ENCODE assay signal across 29 cellular contexts in the genomic region with DNA sequence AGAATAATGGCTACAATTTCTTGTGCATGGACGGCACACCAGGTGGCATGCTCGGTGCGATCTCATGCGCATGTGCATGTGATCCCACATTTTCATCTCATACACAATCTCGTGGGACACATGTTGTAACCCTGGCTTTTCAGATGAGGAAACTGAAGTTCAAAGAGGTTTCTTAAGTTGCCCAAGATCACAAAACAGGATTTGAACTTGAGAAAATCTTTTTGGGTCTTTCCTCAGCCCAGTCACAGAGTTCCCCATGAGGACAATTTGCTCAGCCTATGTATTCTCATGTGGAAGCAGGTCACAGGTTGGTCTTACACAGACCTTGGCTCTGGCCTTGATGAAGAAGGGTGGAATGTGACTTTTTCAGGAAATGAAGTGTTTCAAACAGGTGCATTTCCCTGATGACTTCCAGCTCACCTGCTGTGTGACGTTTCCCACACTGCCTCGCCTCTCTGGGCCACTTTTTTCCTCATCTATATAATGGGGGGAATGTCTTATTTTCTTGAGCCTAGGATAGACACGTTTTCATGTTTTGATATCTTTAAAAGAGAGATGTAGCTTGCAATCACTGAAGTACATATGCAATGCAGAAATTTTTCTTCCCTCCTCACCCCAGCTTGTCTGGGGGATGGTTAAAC. TPM values are rescaled to one million over a fixed set of nuclear protein-coding genes. Genes with fewer than 3 reads are reported as not detected.
A peak's percentile ranks its signal among the peaks of the same experiment; 100 is the strongest.
DNase-seq lines count a peak whose midpoint lies in the region; ATAC-seq and TF ChIP-seq lines count a peak whose summit lies in the region.
"Had no signal": no experiment of that assay in that cellular context is flagged by ENCODE, and none has a peak within 500 bp of the region (broad histone marks: within the 10 kb centered on the region; RNA-seq: fewer than 3 reads in every experiment).

No MANE protein-coding gene starts in this region.

- H3K9ac ChIP-seq in liver (ENCODE audit: low read depth in 1 of 2, low read length in 2 of 2) = no peak overlapping the region
- H3K9ac ChIP-seq: parathyroid adenoma had no signal

- TF ChIP-seq EP300 in gastroesophageal sphincter (IDR thresholded peaks at IDR 0.05) = no peak

- DNase-seq in activated CD4-positive, alpha-beta T cell treated with anti-CD3 and anti-CD28 coated beads for 48 hours = peak; percentile 0
- no peak for DNase-seq in activated CD4-positive, alpha-beta T cell treated with anti-CD3 and anti-CD28 coated beads, Interleukin-2, amount 10 ng/mL, durations not matched to agents 7 days and 5 days
- DNase-seq in Peyer's patch (peak in 2 of 3 donors; percentile 8 to 22), ureter (ENCODE audit: low spot score) (peak; percentile 26), NCI-H526 treated with DMSO at 0.1 percent for 48 hours (lab: John Stamatoyannopoulos, UW) (no peak), NCI-H2171 treated with DMSO at 0.1 percent for 48 hours (lab: John Stamatoyannopoulos, UW) (no peak)
- DNase-seq: activated CD4-positive, alpha-beta T cell treated with anti-CD3 and anti-CD28 coated beads for 1 hour; activated T-cell treated with anti-CD3 and anti-CD28 coated beads, Interleukin-2, amount 50 U/mL, for 72 hours; AML-193; cortex of kidney; GF-D8; NCI-H1930; NCI-H748 treated with DMSO at 0.1 percent for 48 hours; nephron progenitor cell; right cardiac atrium; stimulated activated naive CD4-positive, alpha-beta T cell treated with Interleukin-2 at 50 U/mL for 16 hours had no signal

- H3K27me3 Mint-ChIP-seq in activated CD4-positive, alpha-beta T cell treated with anti-CD3 and anti-CD28 coated beads, Interleukin-2, amount 10 ng/mL, durations not matched to agents 7 days and 5 days = no peaks in the 10 kb centered on the region
- H3K27me3 Mint-ChIP-seq: activated naive CD4-positive, alpha-beta T cell treated with anti-CD3 and anti-CD28 coated beads, Interleukin-2, amount 50 U/mL, for 24 hours had no signal

- no peaks in the 10 kb centered on the region for H3K36me3 ChIP-seq in Peyer's patch
- peaks cover 0 to 2% (median 0%) of the 10 kb centered on the region in 4 donors for H3K36me3 ChIP-seq in liver (ENCODE audit: control insufficient read depth in 4 of 4, insufficient read depth in 3 of 4, low read depth in 1 of 4, low read length in 3 of 4)
- H3K36me3 ChIP-seq in gastroesophageal sphincter = no peaks in the 10 kb centered on the region
- H3K36me3 ChIP-seq: thyroid gland had no signal

- CTCF ChIA-PET in activated CD4-positive, alpha-beta T cell treated with anti-CD3 and anti-CD28 coated beads, Interleukin-2, amount 10 ng/mL, durations not matched to agents 7 days and 5 days (lab: Charles Lee) = no interaction called here

- H3K27ac ChIP-seq in Peyer's patch (no peak overlapping the region), liver (ENCODE audit: low read depth in 1 of 2, low read length in 2 of 2) (peak overlapping the region; percentile 86 to 95), gastroesophageal sphincter (no peak overlapping the region)
- H3K27ac ChIP-seq: parathyroid adenoma, thyroid gland had no signal

- H3K27ac Mint-ChIP-seq in activated CD4-positive, alpha-beta T cell treated with anti-CD3 and anti-CD28 coated beads, Interleukin-2, amount 10 ng/mL, durations not matched to agents 7 days and 5 days = no peak overlapping the region
- H3K27ac Mint-ChIP-seq: activated naive CD4-positive, alpha-beta T cell treated with anti-CD3 and anti-CD28 coated beads, Interleukin-2, amount 50 U/mL, for 24 hours; activated T-cell treated with anti-CD3 and anti-CD28 coated beads, Interleukin-2, amount 50 U/mL, for 72 hours; nephron progenitor cell had no signal

- no peak for TF ChIP-seq RAD21 in liver (IDR thresholded peaks at IDR 0.05)

- no peak for TF ChIP-seq CTCF in Peyer's patch (IDR thresholded peaks at IDR 0.05)
- TF ChIP-seq CTCF in liver (IDR thresholded peaks at IDR 0.05; ENCODE audit: low read depth, low read length, missing input control) = no peak
- no peak for TF ChIP-seq CTCF in gastroesophageal sphincter (IDR thresholded peaks at IDR 0.05)

- 76% methylated on average over 8 of the region's 8 CpGs for WGBS in liver
- WGBS in gastroesophageal sphincter (ENCODE audit: low coverage in 1 of 2), 2 donors = 89 to 96% methylated on average over 4 to 8 of the region's 8 CpGs

- H3K4me3 Mint-ChIP-seq in activated CD4-positive, alpha-beta T cell treated with anti-CD3 and anti-CD28 coated beads, Interleukin-2, amount 10 ng/mL, durations not matched to agents 7 days and 5 days = no peak overlapping the region
- H3K4me3 Mint-ChIP-seq: activated naive CD4-positive, alpha-beta T cell treated with anti-CD3 and anti-CD28 coated beads, Interleukin-2, amount 50 U/mL, for 24 hours; activated T-cell treated with anti-CD3 and anti-CD28 coated beads, Interleukin-2, amount 50 U/mL, for 72 hours; nephron progenitor cell had no signal

- POLR2A ChIA-PET in activated CD4-positive, alpha-beta T cell treated with anti-CD3 and anti-CD28 coated beads, Interleukin-2, amount 10 ng/mL, durations not matched to agents 7 days and 5 days (lab: Charles Lee) = no interaction called here

- H3K4me3 ChIP-seq in Peyer's patch (no peak overlapping the region), liver (ENCODE audit: low read depth in 1 of 3, low read length in 3 of 3) (peak overlapping the region; percentile 9 to 37 (median 13)), gastroesophageal sphincter (no peak overlapping the region)
- H3K4me3 ChIP-seq: mucosa of descending colon, thyroid gland had no signal

- H3K4me1 ChIP-seq in Peyer's patch (no peaks in the 10 kb centered on the region), liver (ENCODE audit: control insufficient read depth in 4 of 4, insufficient read depth in 4 of 4, low read length in 3 of 4) (peaks cover 14 to 45% (median 27%) of the 10 kb centered on the region in 4 donors), gastroesophageal sphincter (no peaks in the 10 kb centered on the region)
- H3K4me1 ChIP-seq: parathyroid adenoma had no signal

- no peak for TF ChIP-seq POLR2A in Peyer's patch (IDR thresholded peaks at IDR 0.05)
- TF ChIP-seq POLR2A in gastroesophageal sphincter (IDR thresholded peaks at IDR 0.05) = no peak

- no peaks in the 10 kb centered on the region for H3K9me3 Mint-ChIP-seq in activated CD4-positive, alpha-beta T cell treated with anti-CD3 and anti-CD28 coated beads, Interleukin-2, amount 10 ng/mL, durations not matched to agents 7 days and 5 days
- H3K9me3 Mint-ChIP-seq: activated naive CD4-positive, alpha-beta T cell treated with anti-CD3 and anti-CD28 coated beads, Interleukin-2, amount 50 U/mL, for 24 hours; activated T-cell treated with anti-CD3 and anti-CD28 coated beads, Interleukin-2, amount 50 U/mL, for 72 hours; nephron progenitor cell had no signal

- H3K9me3 ChIP-seq in Peyer's patch (no peaks in the 10 kb centered on the region), liver (ENCODE audit: control insufficient read depth in 4 of 4, low read length in 3 of 4) (no peaks in the 10 kb centered on the region), gastroesophageal sphincter (peaks cover 0 to 7% (median 0%) of the 10 kb centered on the region in 3 donors)
- H3K9me3 ChIP-seq: mucosa of descending colon, thyroid gland had no signal

- H3K27me3 ChIP-seq in Peyer's patch = no peaks in the 10 kb centered on the region
- H3K27me3 ChIP-seq in liver (ENCODE audit: control insufficient read depth in 4 of 4, insufficient read depth in 4 of 4, low read length in 3 of 4) = no peaks in the 10 kb centered on the region
- peaks cover 13% of the 10 kb centered on the region for H3K27me3 ChIP-seq in gastroesophageal sphincter
- H3K27me3 ChIP-seq: thyroid gland had no signal

- no peaks in the 10 kb centered on the region for H3K36me3 Mint-ChIP-seq in activated CD4-positive, alpha-beta T cell treated with anti-CD3 and anti-CD28 coated beads, Interleukin-2, amount 10 ng/mL, durations not matched to agents 7 days and 5 days (ENCODE audit: low read depth)
- H3K36me3 Mint-ChIP-seq: activated naive CD4-positive, alpha-beta T cell treated with anti-CD3 and anti-CD28 coated beads, Interleukin-2, amount 50 U/mL, for 24 hours had no signal

- peaks cover 5% of the 10 kb centered on the region for H3K4me1 Mint-ChIP-seq in activated CD4-positive, alpha-beta T cell treated with anti-CD3 and anti-CD28 coated beads, Interleukin-2, amount 10 ng/mL, durations not matched to agents 7 days and 5 days
- H3K4me1 Mint-ChIP-seq: activated naive CD4-positive, alpha-beta T cell treated with anti-CD3 and anti-CD28 coated beads, Interleukin-2, amount 50 U/mL, for 24 hours had no signal

- no peak for ATAC-seq in gastroesophageal sphincter
- ATAC-seq: activated T-cell treated with anti-CD3 and anti-CD28 coated beads, Interleukin-2, amount 50 U/mL, for 72 hours; mucosa of descending colon; right cardiac atrium; Right ventricle myocardium inferior had no signal

TF ChIP-seq in liver, 16 proteins besides CTCF, POLR2A, EP300 and RAD21 (continues in another document):
- peak in 1 of 2 donors; percentile 48 for TF ChIP-seq HNF4A (conservative IDR thresholded peaks at IDR 0.05)
- TF ChIP-seq YY1 (IDR thresholded peaks at IDR 0.05) = no peak
- TF ChIP-seq, protein P1, sequence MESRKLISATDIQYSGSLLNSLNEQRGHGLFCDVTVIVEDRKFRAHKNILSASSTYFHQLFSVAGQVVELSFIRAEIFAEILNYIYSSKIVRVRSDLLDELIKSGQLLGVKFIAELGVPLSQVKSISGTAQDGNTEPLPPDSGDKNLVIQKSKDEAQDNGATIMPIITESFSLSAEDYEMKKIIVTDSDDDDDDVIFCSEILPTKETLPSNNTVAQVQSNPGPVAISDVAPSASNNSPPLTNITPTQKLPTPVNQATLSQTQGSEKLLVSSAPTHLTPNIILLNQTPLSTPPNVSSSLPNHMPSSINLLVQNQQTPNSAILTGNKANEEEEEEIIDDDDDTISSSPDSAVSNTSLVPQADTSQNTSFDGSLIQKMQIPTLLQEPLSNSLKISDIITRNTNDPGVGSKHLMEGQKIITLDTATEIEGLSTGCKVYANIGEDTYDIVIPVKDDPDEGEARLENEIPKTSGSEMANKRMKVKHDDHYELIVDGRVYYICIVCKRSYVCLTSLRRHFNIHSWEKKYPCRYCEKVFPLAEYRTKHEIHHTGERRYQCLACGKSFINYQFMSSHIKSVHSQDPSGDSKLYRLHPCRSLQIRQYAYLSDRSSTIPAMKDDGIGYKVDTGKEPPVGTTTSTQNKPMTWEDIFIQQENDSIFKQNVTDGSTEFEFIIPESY (IDR thresholded peaks at IDR 0.05) = no peak

RNA-seq across cellular contexts. Expression of gene ORM1, which starts 7.1 kb away (rescaled TPM):
- total RNA-seq in activated CD4-positive, alpha-beta T cell treated with anti-CD3 and anti-CD28 coated beads, Interleukin-2, amount 10 ng/mL, durations not matched to agents 7 days and 5 days = not detected
- not detected for total RNA-seq in Peyer's patch
- total RNA-seq in liver = over 10,000 TPM in 1 of 2 donors, 1,000 to 10,000 TPM in 1; 1,297 to 35,782 TPM
- polyA plus RNA-seq in liver = over 10,000 TPM; 38,408 to 69,591 TPM
- 3.3 TPM for total RNA-seq in ureter
- 1 to 10 TPM in 1 of 4 donors, not detected in 3; 1.6 TPM for total RNA-seq in gastroesophageal sphincter
- total RNA-seq: A172; activated T-cell treated with anti-CD3 and anti-CD28 coated beads, Interleukin-2, amount 50 U/mL, for 72 hours; bronchial epithelial cell; fibroblast of lung; LHCN-M2; lower leg skin; OCI-LY7; thyroid gland had no signal
- polyA plus RNA-seq: fibroblast of lung had no signal

RNA-seq across cellular contexts. Expression of gene ORM2, which starts 13.8 kb away (rescaled TPM):
- total RNA-seq in activated CD4-positive, alpha-beta T cell treated with anti-CD3 and anti-CD28 coated beads, Interleukin-2, amount 10 ng/mL, durations not matched to agents 7 days and 5 days = not detected
- total RNA-seq in Peyer's patch (not detected), liver (1,000 to 10,000 TPM in 1 of 2 donors, 100 to 1,000 TPM in 1; 276 to 4,866 TPM), ureter (not detected), gastroesophageal sphincter (not detected)
- polyA plus RNA-seq in liver = 1,000 to 10,000 TPM; 5,754 to 7,373 TPM
- total RNA-seq: A172; activated T-cell treated with anti-CD3 and anti-CD28 coated beads, Interleukin-2, amount 50 U/mL, for 72 hours; bronchial epithelial cell; fibroblast of lung; LHCN-M2; lower leg skin; OCI-LY7; right cardiac atrium; Right ventricle myocardium inferior; thyroid gland had no signal
- polyA plus RNA-seq: fibroblast of lung had no signal

Comparison
In these comparisons a context has a peak if more than half of its experiments do, and no peak if none do; other contexts are left out.
1. DNase-seq: peak in activated CD4-positive, alpha-beta T cell treated with anti-CD3 and anti-CD28 coated beads for 48 hours (single experiment), Peyer's patch (2 of 3) and ureter (single experiment); none in activated CD4-positive, alpha-beta T cell treated with anti-CD3 and anti-CD28 coated beads, Interleukin-2, amount 10 ng/mL, durations not matched to agents 7 days and 5 days (single experiment), NCI-H526 treated with DMSO at 0.1 percent for 48 hours (single experiment) and NCI-H2171 treated with DMSO at 0.1 percent for 48 hours (single experiment).
2. H3K27ac ChIP-seq: peak in liver (2 of 2); none in Peyer's patch (0 of 4) and gastroesophageal sphincter (0 of 4).
3. H3K4me3 ChIP-seq: peak in liver (3 of 3); none in Peyer's patch (0 of 4) and gastroesophageal sphincter (0 of 2).
4. RNA of gene ORM1, which starts 7.1 kb away (total RNA-seq): 1,297 to 35,782 TPM in liver; 3.3 TPM in ureter (single experiment), not detected in activated CD4-positive, alpha-beta T cell treated with anti-CD3 and anti-CD28 coated beads, Interleukin-2, amount 10 ng/mL, durations not matched to agents 7 days and 5 days, not detected in Peyer's patch and 1.6 TPM in gastroesophageal sphincter; every median in the first group is over 100 times any median in the second.
5. RNA of gene ORM2, which starts 13.8 kb away (total RNA-seq): 276 to 4,866 TPM in liver; not detected in ureter (single experiment), not detected in activated CD4-positive, alpha-beta T cell treated with anti-CD3 and anti-CD28 coated beads, Interleukin-2, amount 10 ng/mL, durations not matched to agents 7 days and 5 days, not detected in Peyer's patch and not detected in gastroesophageal sphincter; every median in the first group is over 100 times any median in the second.